ENCODE assay signal across 8 cellular contexts in the genomic region with DNA sequence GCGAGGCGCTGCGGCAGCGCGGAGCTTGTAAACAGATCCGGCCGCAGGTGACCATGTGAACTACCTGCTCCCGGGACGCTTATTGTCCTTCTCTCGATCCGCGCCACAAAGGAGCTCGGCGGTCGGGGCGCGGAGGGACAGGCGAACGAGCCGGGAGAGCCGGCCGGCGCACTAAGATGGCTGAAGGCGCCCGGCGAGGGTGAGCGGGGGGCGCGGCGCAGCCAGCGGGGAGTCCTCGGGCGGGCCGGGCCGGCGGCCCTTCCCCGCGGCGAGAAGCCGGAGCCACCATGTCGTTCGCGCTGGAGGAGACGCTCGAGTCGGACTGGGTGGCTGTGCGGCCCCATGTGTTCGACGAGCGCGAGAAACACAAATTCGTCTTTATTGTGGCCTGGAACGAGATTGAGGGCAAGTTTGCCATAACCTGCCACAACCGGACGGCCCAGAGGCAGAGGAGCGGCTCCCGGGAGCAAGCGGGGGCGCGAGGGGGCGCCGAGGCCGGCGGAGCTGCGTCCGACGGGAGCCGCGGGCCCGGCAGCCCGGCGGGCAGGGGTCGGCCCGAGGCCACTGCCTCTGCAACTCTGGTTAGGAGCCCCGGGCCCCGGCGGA. TPM values are rescaled to one million over a fixed set of nuclear protein-coding genes. Genes with fewer than 3 reads are reported as not detected.
A peak's percentile ranks its signal among the peaks of the same experiment; 100 is the strongest.
DNase-seq lines count a peak whose midpoint lies in the region; ATAC-seq and TF ChIP-seq lines count a peak whose summit lies in the region.

No MANE protein-coding gene starts in this region.

- peak overlapping the region; percentile 74; the same call in 1 of the 2 replicates for H3K27ac ChIP-seq in HUES6 (ENCODE audit: low read depth, low read length)
- H3K27ac ChIP-seq in endodermal cell (ENCODE audit: low read depth, low read length): peak overlapping the region; percentile 79
- H3K27ac ChIP-seq in testis: peak overlapping the region; percentile 98 to 99

- peak overlapping the region; percentile 92 for H3K9ac ChIP-seq in HUES6 (ENCODE audit: low read length)
- peak overlapping the region; percentile 87 for H3K9ac ChIP-seq in endodermal cell (ENCODE audit: extremely low read depth, low read length, poor library complexity, severe bottlenecking)

- H3K4me1 ChIP-seq in HUES6 (ENCODE audit: control insufficient read depth, insufficient read depth, low read length): no peaks in the 10 kb centered on the region
- no peaks in the 10 kb centered on the region for H3K4me1 ChIP-seq in endodermal cell (ENCODE audit: control insufficient read depth, insufficient read depth, low read length)
- H3K4me1 ChIP-seq in mononuclear cell (ENCODE audit: insufficient read depth, low read length): peaks cover 39% of the 10 kb centered on the region
- H3K4me1 ChIP-seq in testis: peaks cover 7% of the 10 kb centered on the region

- DNase-seq in EL (peak; percentile 46), endodermal cell (peak; percentile 81), testis (peak; percentile 33), NCI-H1694 (lab: John Stamatoyannopoulos, UW) (no peak)
- peak; percentile 40 for DNase-seq in activated CD4-positive, alpha-beta T cell treated with anti-CD3 and anti-CD28 coated beads for 48 hours

- peaks cover 3% of the 10 kb centered on the region for H3K27me3 Mint-ChIP-seq in endodermal cell (ENCODE audit: insufficient read depth)

- ATAC-seq in GM21447 (IDR thresholded peaks at IDR 0.05; ENCODE audit: unreplicated experiment): peak; percentile 13

- 0% methylated on average over 28 to 77 of the region's 77 CpGs for WGBS in endodermal cell (ENCODE audit: insufficient coverage in 1 of 2, insufficient read length in 1 of 2), 2 experiments
- WGBS in testis, 2 donors: 0 to 1% methylated on average over 25 to 46 of the region's 77 CpGs

- no peaks in the 10 kb centered on the region for H3K36me3 ChIP-seq in HUES6 (ENCODE audit: control insufficient read depth, insufficient read depth, low read length)
- H3K36me3 ChIP-seq in endodermal cell (ENCODE audit: control insufficient read depth, insufficient read depth, low read length): no peaks in the 10 kb centered on the region
- H3K36me3 ChIP-seq in testis (ENCODE audit: low read depth, missing control alignments): no peaks in the 10 kb centered on the region

- peaks cover 7% of the 10 kb centered on the region for H3K4me1 Mint-ChIP-seq in endodermal cell

- H3K4me3 ChIP-seq in HUES6 (ENCODE audit: low read depth, low read length) (peak overlapping the region; percentile 98), endodermal cell (ENCODE audit: low read length) (peak overlapping the region; percentile 94), mononuclear cell (ENCODE audit: low read length) (peak overlapping the region; percentile 75), testis (peak overlapping the region; percentile 93 to 96)

- H3K9me3 ChIP-seq in HUES6 (ENCODE audit: control insufficient read depth, insufficient read depth, low read depth, low read length) (no peaks in the 10 kb centered on the region), endodermal cell (ENCODE audit: control insufficient read depth, low read length) (no peaks in the 10 kb centered on the region), mononuclear cell (ENCODE audit: low read depth, low read length) (no peaks in the 10 kb centered on the region), testis (no peaks in the 10 kb centered on the region)

- H3K27me3 ChIP-seq in HUES6 (ENCODE audit: control insufficient read depth, insufficient read depth, low read length): peaks cover 27% of the 10 kb centered on the region; the same call in 1 of the 2 replicates
- no peaks in the 10 kb centered on the region for H3K27me3 ChIP-seq in endodermal cell (ENCODE audit: control insufficient read depth, insufficient read depth, low read length, poor library complexity, severe bottlenecking)
- H3K27me3 ChIP-seq in mononuclear cell (ENCODE audit: insufficient read depth, low read length): peaks cover 13% of the 10 kb centered on the region
- H3K27me3 ChIP-seq in testis: no peaks in the 10 kb centered on the region

- no peaks in the 10 kb centered on the region for H3K9me3 Mint-ChIP-seq in endodermal cell

- TF ChIP-seq CTCF in endodermal cell (conservative IDR thresholded peaks at IDR 0.05) (no peak), testis (IDR thresholded peaks at IDR 0.05) (no peak)

- intact Hi-C loops in testis (cut with DNase I; ENCODE audit: low total_unique reads): no loop called here

- peak overlapping the region; percentile 92 for H3K27ac Mint-ChIP-seq in endodermal cell

- TF ChIP-seq POLR2A in testis (IDR thresholded peaks at IDR 0.05): no peak

- H3K36me3 Mint-ChIP-seq in endodermal cell (ENCODE audit: low read depth): peaks cover 6% of the 10 kb centered on the region

- peak overlapping the region; percentile 96 for H3K4me3 Mint-ChIP-seq in endodermal cell

RNA-seq across cellular contexts. Expression of a gene that starts 0.5 kb away (rescaled TPM):
- total RNA-seq in endodermal cell (10 to 100 TPM; 19.4 to 20.8 TPM), mononuclear cell (77.6 TPM), testis (10 to 100 TPM; 26.6 to 31.6 TPM)
- polyA plus RNA-seq in endodermal cell (2013, experiment 1 of 2): 5.9 TPM
- 4.9 TPM for polyA plus RNA-seq in endodermal cell (2013, experiment 2 of 2)
- 13.6 TPM for polyA plus RNA-seq in testis (ENCODE audit: insufficient read depth, low read depth, low replicate concordance)
